14 cellular contexts compared by ENCODE assay signal in the genomic region with DNA sequence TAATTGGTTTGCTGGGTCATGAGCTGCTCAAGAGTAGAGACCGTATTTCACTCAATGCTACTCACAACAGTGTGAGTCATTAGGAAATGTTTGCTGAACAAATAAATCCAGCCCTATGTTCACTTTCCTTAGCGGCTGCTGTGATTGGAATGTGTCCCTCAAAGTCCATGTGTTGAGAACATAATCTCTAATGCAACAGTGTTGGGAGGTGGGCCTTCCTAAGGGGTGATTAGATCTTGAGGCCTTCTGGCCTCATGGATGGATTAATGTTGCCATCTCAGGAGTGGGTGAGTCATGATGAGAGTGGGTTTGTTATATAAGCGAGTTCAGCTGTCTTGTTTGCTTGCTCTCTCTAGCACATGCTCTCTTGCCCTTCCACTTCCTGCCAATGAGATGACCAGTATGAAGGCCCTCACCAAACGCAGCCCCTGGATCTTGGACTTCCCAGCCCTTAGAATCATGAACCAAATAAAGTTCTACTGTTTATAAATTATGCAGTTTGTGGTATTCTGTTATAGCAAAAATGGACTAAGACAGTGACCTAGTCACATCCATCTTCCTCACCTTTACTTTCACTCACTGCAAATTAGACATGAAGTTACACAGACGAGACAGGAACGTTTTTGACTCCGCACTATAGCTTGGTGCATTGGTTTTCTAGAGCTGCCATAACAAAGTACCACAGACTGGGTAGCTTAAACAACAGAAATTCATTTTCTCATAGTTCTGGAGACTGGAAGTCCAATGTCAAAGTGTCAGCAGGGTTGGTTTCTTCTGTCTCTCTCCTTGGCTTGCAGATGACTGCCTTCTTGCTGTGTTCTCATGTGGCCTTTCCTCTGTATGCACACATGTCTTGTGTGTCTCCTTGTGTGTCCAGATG. TPM values are rescaled to one million over a fixed set of nuclear protein-coding genes. Genes with fewer than 3 reads are reported as not detected.
DNase-seq lines count a peak whose midpoint lies in the region; ATAC-seq, FAIRE-seq and TF ChIP-seq lines count a peak whose summit lies in the region.
"Had no signal": no experiment of that assay in that cellular context is flagged by ENCODE, and none has a peak within 500 bp of the region (broad histone marks: within the 10 kb centered on the region; RNA-seq: fewer than 3 reads in every experiment).

No MANE protein-coding gene starts in this region.

- WGBS in hepatocyte (ENCODE audit: low lambda C conversion rate, missing lambda C conversion rate), result 72% methylated on average over 7 of the region's 7 CpGs

- no peaks in the 10 kb centered on the region for H3K4me1 Mint-ChIP-seq in stimulated activated naive CD8-positive, alpha-beta T cell treated with anti-CD3 and anti-CD28 coated beads, Interleukin-15, amount 100 ng/mL, for 72 hours

- no peak overlapping the region for H3K4me3 Mint-ChIP-seq in stimulated activated naive CD8-positive, alpha-beta T cell treated with anti-CD3 and anti-CD28 coated beads, Interleukin-15, amount 100 ng/mL, for 72 hours
- H3K4me3 Mint-ChIP-seq: activated naive CD8-positive, alpha-beta T cell treated with anti-CD3 and anti-CD28 coated beads, Interleukin-2, amount 10 ng/mL, durations not matched to agents 7 days and 5 days; immature natural killer cell had no signal

- H3K4me2 ChIP-seq in hepatocyte, result no peak overlapping the region

- no peaks in the 10 kb centered on the region for H3K36me3 ChIP-seq in SJCRH30
- H3K36me3 ChIP-seq in hepatocyte (replicated peaks; ENCODE audit: insufficient read depth, low read depth), result no peaks in the 10 kb centered on the region
- H3K36me3 ChIP-seq: thyroid gland had no signal

- no peak for DNase-seq in stimulated activated naive CD8-positive, alpha-beta T cell treated with anti-CD3 and anti-CD28 coated beads, Interleukin-15, amount 100 ng/mL, for 72 hours
- no peak for DNase-seq in stimulated activated naive CD8-positive, alpha-beta T cell treated with anti-CD3 and anti-CD28 coated beads, Interleukin-15, Interleukin-2, amounts not matched to agents 100 U/mL and 50 U/mL, for 24 hours
- DNase-seq in SJCRH30 (peak; percentile 44 to 52), hepatocyte (ENCODE audit: low spot score) (peak; percentile 73), urothelium cell line (ENCODE audit: low spot score) (peak; percentile 31)
- no peak for DNase-seq in stimulated activated CD4-positive, alpha-beta T cell treated with anti-CD3 and anti-CD28 coated beads, Interleukin-2, amount 100 ng/mL, for 48 hours
- DNase-seq: activated naive CD8-positive, alpha-beta T cell treated with anti-CD3 and anti-CD28 coated beads, Interleukin-2, amount 10 ng/mL, durations not matched to agents 7 days and 5 days; immature natural killer cell; NCI-H2107; occipital lobe; SW 1271; thyroid gland had no signal

- H3K27ac ChIP-seq in SJCRH30 (no peak overlapping the region), hepatocyte (peak overlapping the region; percentile 70)
- H3K27ac ChIP-seq: thyroid gland had no signal

- peak; percentile 46 for ATAC-seq in stimulated activated naive CD8-positive, alpha-beta T cell treated with anti-CD3 and anti-CD28 coated beads, Interleukin-15, amount 100 ng/mL, for 72 hours
- ATAC-seq in stimulated activated naive CD8-positive, alpha-beta T cell treated with anti-CD3 and anti-CD28 coated beads, Interleukin-15, Interleukin-2, amounts not matched to agents 100 U/mL and 50 U/mL, for 24 hours, result no peak
- ATAC-seq in GM21381 (IDR thresholded peaks at IDR 0.05; ENCODE audit: unreplicated experiment) (no peak), GM19351 (IDR thresholded peaks at IDR 0.05; ENCODE audit: unreplicated experiment) (no peak)

- H3K4me3 ChIP-seq in SJCRH30 (no peak overlapping the region), hepatocyte (no peak overlapping the region)
- H3K4me3 ChIP-seq: thyroid gland had no signal

- H3K4me1 ChIP-seq in SJCRH30, result peaks cover 5% of the 10 kb centered on the region
- no peaks in the 10 kb centered on the region for H3K4me1 ChIP-seq in hepatocyte (ENCODE audit: insufficient read depth)
- H3K4me1 ChIP-seq: thyroid gland had no signal

- H3K9me3 Mint-ChIP-seq in stimulated activated naive CD8-positive, alpha-beta T cell treated with anti-CD3 and anti-CD28 coated beads, Interleukin-15, amount 100 ng/mL, for 72 hours, result no peaks in the 10 kb centered on the region
- H3K9me3 Mint-ChIP-seq: activated naive CD8-positive, alpha-beta T cell treated with anti-CD3 and anti-CD28 coated beads, Interleukin-2, amount 10 ng/mL, durations not matched to agents 7 days and 5 days; immature natural killer cell had no signal

- no peak for FAIRE-seq in urothelium cell line (lab: Jason Lieb, UNC)

- no peak for TF ChIP-seq CTCF in hepatocyte (IDR thresholded peaks at IDR 0.05; ENCODE audit: poor library complexity)

- H4K20me1 ChIP-seq in hepatocyte (ENCODE audit: insufficient read depth, poor library complexity, severe bottlenecking), result no peaks in the 10 kb centered on the region

- no peak overlapping the region for H3K27ac Mint-ChIP-seq in stimulated activated naive CD8-positive, alpha-beta T cell treated with anti-CD3 and anti-CD28 coated beads, Interleukin-15, amount 100 ng/mL, for 72 hours
- H3K27ac Mint-ChIP-seq: activated naive CD8-positive, alpha-beta T cell treated with anti-CD3 and anti-CD28 coated beads, Interleukin-2, amount 10 ng/mL, durations not matched to agents 7 days and 5 days; immature natural killer cell had no signal

- no peak overlapping the region for H2AFZ ChIP-seq in hepatocyte

- H3K27me3 ChIP-seq in SJCRH30 (no peaks in the 10 kb centered on the region), hepatocyte (no peaks in the 10 kb centered on the region)
- H3K27me3 ChIP-seq: thyroid gland had no signal

- no peaks in the 10 kb centered on the region for H3K9me2 ChIP-seq in hepatocyte (replicated peaks; ENCODE audit: insufficient read depth)

- no peaks in the 10 kb centered on the region; the same call in none of the 2 replicates for H3K9me3 ChIP-seq in SJCRH30 (replicated peaks)
- H3K9me3 ChIP-seq in hepatocyte (ENCODE audit: low read depth), result no peaks in the 10 kb centered on the region
- H3K9me3 ChIP-seq: thyroid gland had no signal

- no peaks in the 10 kb centered on the region for H3K27me3 Mint-ChIP-seq in stimulated activated naive CD8-positive, alpha-beta T cell treated with anti-CD3 and anti-CD28 coated beads, Interleukin-15, amount 100 ng/mL, for 72 hours

- no peaks in the 10 kb centered on the region for H3K79me2 ChIP-seq in hepatocyte

RNA-seq across cellular contexts. Expression of a gene that starts 50.9 kb away (rescaled TPM):
- 14.4 and 17.9 TPM in 2 replicates for total RNA-seq in SJCRH30 (2014; rRNA removed; shearing (Covaris generic))
- total RNA-seq in hepatocyte, result 13.7 and 16.2 TPM in 2 replicates
- polyA plus RNA-seq in hepatocyte, result 3.1 and 3.3 TPM in 2 replicates

Comparison
In these comparisons a context has a peak if more than half of its experiments do, and no peak if none do; other contexts are left out.
1. DNase-seq: peak in SJCRH30 (2 of 2), hepatocyte (single experiment) and urothelium cell line (single experiment); none in stimulated activated naive CD8-positive, alpha-beta T cell treated with anti-CD3 and anti-CD28 coated beads, Interleukin-15, amount 100 ng/mL, for 72 hours (0 of 2), stimulated activated naive CD8-positive, alpha-beta T cell treated with anti-CD3 and anti-CD28 coated beads, Interleukin-15, Interleukin-2, amounts not matched to agents 100 U/mL and 50 U/mL, for 24 hours (single experiment) and stimulated activated CD4-positive, alpha-beta T cell treated with anti-CD3 and anti-CD28 coated beads, Interleukin-2, amount 100 ng/mL, for 48 hours (0 of 2).